1 cellular context compared by ENCODE assay signal in genomic region chr14:100534528-100535286, GRCh38.
TF ChIP-seq lines count a peak whose summit lies in the region.

No MANE protein-coding gene starts in this region.

TF ChIP-seq in WTC11, 78 proteins besides CTCF, POLR2A, EP300 and RAD21 (continued from another document):
- TF ChIP-seq PRRX2 (CRISPR knock-in tag; IDR thresholded peaks at IDR 0.05): no peak
- TF ChIP-seq FOXP1 (CRISPR knock-in tag; IDR thresholded peaks at IDR 0.05; ENCODE audit: borderline replicate concordance): no peak
- TF ChIP-seq ZNF425 (CRISPR knock-in tag; conservative IDR thresholded peaks at IDR 0.05): no peak
- no peak for TF ChIP-seq KAT7 (CRISPR knock-in tag; IDR thresholded peaks at IDR 0.05; ENCODE audit: borderline replicate concordance)
- TF ChIP-seq, protein P1, sequence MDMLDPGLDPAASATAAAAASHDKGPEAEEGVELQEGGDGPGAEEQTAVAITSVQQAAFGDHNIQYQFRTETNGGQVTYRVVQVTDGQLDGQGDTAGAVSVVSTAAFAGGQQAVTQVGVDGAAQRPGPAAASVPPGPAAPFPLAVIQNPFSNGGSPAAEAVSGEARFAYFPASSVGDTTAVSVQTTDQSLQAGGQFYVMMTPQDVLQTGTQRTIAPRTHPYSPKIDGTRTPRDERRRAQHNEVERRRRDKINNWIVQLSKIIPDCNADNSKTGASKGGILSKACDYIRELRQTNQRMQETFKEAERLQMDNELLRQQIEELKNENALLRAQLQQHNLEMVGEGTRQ (CRISPR knock-in tag; IDR thresholded peaks at IDR 0.05): no peak
- TF ChIP-seq, protein P2, sequence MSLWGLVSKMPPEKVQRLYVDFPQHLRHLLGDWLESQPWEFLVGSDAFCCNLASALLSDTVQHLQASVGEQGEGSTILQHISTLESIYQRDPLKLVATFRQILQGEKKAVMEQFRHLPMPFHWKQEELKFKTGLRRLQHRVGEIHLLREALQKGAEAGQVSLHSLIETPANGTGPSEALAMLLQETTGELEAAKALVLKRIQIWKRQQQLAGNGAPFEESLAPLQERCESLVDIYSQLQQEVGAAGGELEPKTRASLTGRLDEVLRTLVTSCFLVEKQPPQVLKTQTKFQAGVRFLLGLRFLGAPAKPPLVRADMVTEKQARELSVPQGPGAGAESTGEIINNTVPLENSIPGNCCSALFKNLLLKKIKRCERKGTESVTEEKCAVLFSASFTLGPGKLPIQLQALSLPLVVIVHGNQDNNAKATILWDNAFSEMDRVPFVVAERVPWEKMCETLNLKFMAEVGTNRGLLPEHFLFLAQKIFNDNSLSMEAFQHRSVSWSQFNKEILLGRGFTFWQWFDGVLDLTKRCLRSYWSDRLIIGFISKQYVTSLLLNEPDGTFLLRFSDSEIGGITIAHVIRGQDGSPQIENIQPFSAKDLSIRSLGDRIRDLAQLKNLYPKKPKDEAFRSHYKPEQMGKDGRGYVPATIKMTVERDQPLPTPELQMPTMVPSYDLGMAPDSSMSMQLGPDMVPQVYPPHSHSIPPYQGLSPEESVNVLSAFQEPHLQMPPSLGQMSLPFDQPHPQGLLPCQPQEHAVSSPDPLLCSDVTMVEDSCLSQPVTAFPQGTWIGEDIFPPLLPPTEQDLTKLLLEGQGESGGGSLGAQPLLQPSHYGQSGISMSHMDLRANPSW (CRISPR knock-in tag; conservative IDR thresholded peaks at IDR 0.05; ENCODE audit: low read depth): no peak
- TF ChIP-seq, protein P3, sequence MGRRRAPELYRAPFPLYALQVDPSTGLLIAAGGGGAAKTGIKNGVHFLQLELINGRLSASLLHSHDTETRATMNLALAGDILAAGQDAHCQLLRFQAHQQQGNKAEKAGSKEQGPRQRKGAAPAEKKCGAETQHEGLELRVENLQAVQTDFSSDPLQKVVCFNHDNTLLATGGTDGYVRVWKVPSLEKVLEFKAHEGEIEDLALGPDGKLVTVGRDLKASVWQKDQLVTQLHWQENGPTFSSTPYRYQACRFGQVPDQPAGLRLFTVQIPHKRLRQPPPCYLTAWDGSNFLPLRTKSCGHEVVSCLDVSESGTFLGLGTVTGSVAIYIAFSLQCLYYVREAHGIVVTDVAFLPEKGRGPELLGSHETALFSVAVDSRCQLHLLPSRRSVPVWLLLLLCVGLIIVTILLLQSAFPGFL (CRISPR knock-in tag; IDR thresholded peaks at IDR 0.05; ENCODE audit: borderline replicate concordance): no peak
- no peak for TF ChIP-seq RORB (CRISPR knock-in tag; IDR thresholded peaks at IDR 0.05)
- TF ChIP-seq CDX4 (CRISPR knock-in tag; IDR thresholded peaks at IDR 0.05; ENCODE audit: borderline replicate concordance): no peak
- TF ChIP-seq ZMAT4 (CRISPR knock-in tag; IDR thresholded peaks at IDR 0.05): no peak
- TF ChIP-seq GRHL2 (CRISPR knock-in tag; IDR thresholded peaks at IDR 0.05; ENCODE audit: insufficient replicate concordance, severe bottlenecking): no peak
- TF ChIP-seq, protein P4, sequence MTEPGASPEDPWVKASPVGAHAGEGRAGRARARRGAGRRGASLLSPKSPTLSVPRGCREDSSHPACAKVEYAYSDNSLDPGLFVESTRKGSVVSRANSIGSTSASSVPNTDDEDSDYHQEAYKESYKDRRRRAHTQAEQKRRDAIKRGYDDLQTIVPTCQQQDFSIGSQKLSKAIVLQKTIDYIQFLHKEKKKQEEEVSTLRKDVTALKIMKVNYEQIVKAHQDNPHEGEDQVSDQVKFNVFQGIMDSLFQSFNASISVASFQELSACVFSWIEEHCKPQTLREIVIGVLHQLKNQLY (CRISPR knock-in tag; IDR thresholded peaks at IDR 0.05): no peak
